Comparison of ENCODE assay signal across 9 cellular contexts in the genomic region with DNA sequence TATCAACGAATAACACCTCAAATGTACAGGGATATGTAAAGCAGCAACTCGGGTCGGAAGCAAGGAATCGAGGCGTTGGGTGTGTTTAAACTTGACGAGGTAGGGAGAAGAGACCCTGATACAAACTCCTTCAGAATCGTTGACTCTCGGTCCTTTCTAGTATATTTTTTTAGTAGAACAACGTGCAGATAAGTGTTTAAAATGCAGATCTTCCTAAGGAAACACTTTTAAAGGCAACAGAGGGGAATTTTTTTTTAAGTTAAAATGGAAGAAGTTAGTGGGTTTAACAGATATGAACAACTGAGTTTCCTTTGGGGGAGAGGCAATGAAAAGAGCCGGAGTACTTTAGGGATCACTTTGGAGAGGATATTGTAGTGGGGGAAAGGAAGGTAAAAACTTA. TPM values are rescaled to one million over a fixed set of nuclear protein-coding genes. Genes with fewer than 3 reads are reported as not detected.
DNase-seq lines count a peak whose midpoint lies in the region; ATAC-seq and TF ChIP-seq lines count a peak whose summit lies in the region.
"Had no signal": no experiment of that assay in that cellular context is flagged by ENCODE, and none has a peak within 500 bp of the region (broad histone marks: within the 10 kb centered on the region; RNA-seq: fewer than 3 reads in every experiment).

No MANE protein-coding gene starts in this region.

- H3K36me3 ChIP-seq in RWPE2 (ENCODE audit: low read depth), result peaks cover 25% of the 10 kb centered on the region
- H3K36me3 ChIP-seq in esophagus squamous epithelium, result peaks cover 0 to 10% (median 0%) of the 10 kb centered on the region in 3 donors
- no peaks in the 10 kb centered on the region for H3K36me3 ChIP-seq in rectal smooth muscle tissue (ENCODE audit: control insufficient read depth, insufficient read depth, low read length)

- H3K9ac ChIP-seq in rectal smooth muscle tissue (ENCODE audit: low read length), result no peak overlapping the region

- intact Hi-C loops in esophagus squamous epithelium (cut with DNase I), result no loop called here

- DNase-seq in RWPE2 (ENCODE audit: low spot score) (no peak), esophagus squamous epithelium (lab: John Stamatoyannopoulos, UW) (no peak), 8988T (no peak), NCI-H2171 (lab: John Stamatoyannopoulos, UW) (no peak)
- DNase-seq: activated gamma-delta T cell had no signal

- H3K27me3 ChIP-seq in RWPE2 (ENCODE audit: insufficient read depth, poor library complexity, severe bottlenecking) (no peaks in the 10 kb centered on the region), esophagus squamous epithelium (no peaks in the 10 kb centered on the region), rectal smooth muscle tissue (ENCODE audit: control insufficient read depth, insufficient read depth, low read length) (no peaks in the 10 kb centered on the region)

- H3K4me1 ChIP-seq in RWPE2 (ENCODE audit: insufficient read depth, poor library complexity, severe bottlenecking) (peaks cover 31% of the 10 kb centered on the region), esophagus squamous epithelium (peaks cover 15 to 45% (median 24%) of the 10 kb centered on the region in 3 donors), rectal smooth muscle tissue (ENCODE audit: control insufficient read depth, insufficient read depth, low read length) (peaks cover 20% of the 10 kb centered on the region)

- H3K4me3 ChIP-seq in GM08714 (ENCODE audit: low read length), result peak overlapping the region; percentile 94
- peak overlapping the region; percentile 51 for H3K4me3 ChIP-seq in RWPE2 (ENCODE audit: severe bottlenecking)
- peak overlapping the region; percentile 65 to 90 (median 84) for H3K4me3 ChIP-seq in esophagus squamous epithelium
- peak overlapping the region; percentile 88 for H3K4me3 ChIP-seq in rectal smooth muscle tissue (ENCODE audit: low read length)

- ATAC-seq in RWPE2 (ENCODE audit: low read depth), result no peak
- ATAC-seq in GM21825 (IDR thresholded peaks at IDR 0.05; ENCODE audit: unreplicated experiment), result no peak
- ATAC-seq in HG03457 (IDR thresholded peaks at IDR 0.05; ENCODE audit: unreplicated experiment), result no peak

- H3K27ac ChIP-seq in RWPE2 (ENCODE audit: poor library complexity, severe bottlenecking), result peak overlapping the region; percentile 98
- H3K27ac ChIP-seq in esophagus squamous epithelium, result peak overlapping the region; percentile 95 to 99 (median 98)
- no peak overlapping the region for H3K27ac ChIP-seq in rectal smooth muscle tissue (ENCODE audit: low read depth, low read length)

- TF ChIP-seq POLR2A in esophagus squamous epithelium (IDR thresholded peaks at IDR 0.05), result no peak

- WGBS in esophagus squamous epithelium, 2 donors, result 9 to 22% methylated on average over 10 of the region's 10 CpGs

- H3K9me3 ChIP-seq in RWPE2 (ENCODE audit: severe bottlenecking), result no peaks in the 10 kb centered on the region
- no peaks in the 10 kb centered on the region for H3K9me3 ChIP-seq in esophagus squamous epithelium

- no peak for TF ChIP-seq CTCF in RWPE2 (IDR thresholded peaks at IDR 0.05; ENCODE audit: poor library complexity, severe bottlenecking)
- TF ChIP-seq CTCF in esophagus squamous epithelium (IDR thresholded peaks at IDR 0.05), result no peak

RNA-seq across cellular contexts. Expression of gene KPNA4, which starts 1.1 kb away (rescaled TPM):
- total RNA-seq in esophagus squamous epithelium, result 10 to 100 TPM; 19.9 to 34.7 (median 23.4) TPM
